ENCODE assay signal across 8 cellular contexts in genomic region chr21:33403786-33404571, GRCh38. TPM values are rescaled to one million over a fixed set of nuclear protein-coding genes. Genes with fewer than 3 reads are reported as not detected.
DNase-seq lines count a peak whose midpoint lies in the region; ATAC-seq and TF ChIP-seq lines count a peak whose summit lies in the region.

No MANE protein-coding gene starts in this region.

- H3K4me1 ChIP-seq in spleen: peaks cover 32 to 91% (median 73%) of the 10 kb centered on the region in 6 donors

- H3K4me3 Mint-ChIP-seq in T-helper 2 cell treated with Interferon-gamma antibody and Interleukin-4, amounts not matched to agents 5 μg/mL and 100 μg/mL, for 36 hours: peak overlapping the region; percentile 90

- H3K27ac ChIP-seq in spleen: peak overlapping the region; percentile 91 to 100 (median 99)

- H3K9me3 Mint-ChIP-seq in T-helper 2 cell treated with Interferon-gamma antibody and Interleukin-4, amounts not matched to agents 5 μg/mL and 100 μg/mL, for 36 hours: no peaks in the 10 kb centered on the region

- no peak for TF ChIP-seq CTCF in AG04449 (IDR thresholded peaks at IDR 0.05; ENCODE audit: insufficient read depth, low read length, missing control alignments)
- TF ChIP-seq CTCF in kidney epithelial cell (IDR thresholded peaks at IDR 0.05; ENCODE audit: insufficient read depth, low read length, poor library complexity, severe bottlenecking): no peak
- no peak for TF ChIP-seq CTCF in spleen (IDR thresholded peaks at IDR 0.05 in 8 of 11, conservative IDR thresholded peaks at IDR 0.05 in 3 of 11)

- H3K27me3 ChIP-seq in kidney epithelial cell (ENCODE audit: control insufficient read depth, insufficient read depth, low read length): no peaks in the 10 kb centered on the region
- H3K27me3 ChIP-seq in spleen (replicated peaks in 1 of 7): peaks cover 0 to 25% (median 0%) of the 10 kb centered on the region in 7 donors

- intact Hi-C loops in spleen (cut with DNase I; ENCODE audit: low total_unique reads): no loop called here

- 2 to 9% (median 4%) methylated on average over 20 to 47 of the region's 47 CpGs for WGBS in spleen, 5 donors

- H3K27me3 Mint-ChIP-seq in T-helper 2 cell treated with Interferon-gamma antibody and Interleukin-4, amounts not matched to agents 5 μg/mL and 100 μg/mL, for 36 hours (ENCODE audit: low read depth): peaks cover 8% of the 10 kb centered on the region

- DNase-seq in AG04449 (ENCODE audit: low read depth, low spot score) (no peak), cerebellum (ENCODE audit: low spot score) (peak; percentile 50), kidney epithelial cell (ENCODE audit: low read depth) (no peak), spleen (peak; percentile 90)
- no peak for DNase-seq in Jurkat, Clone E6-1 (ENCODE audit: low read depth, low spot score)
- DNase-seq in T-helper 2 cell treated with Interferon-gamma antibody and Interleukin-4, amounts not matched to agents 5 μg/mL and 100 μg/mL, for 36 hours (ENCODE audit: low spot score): peak; percentile 25

- H3K27ac Mint-ChIP-seq in T-helper 2 cell treated with Interferon-gamma antibody and Interleukin-4, amounts not matched to agents 5 μg/mL and 100 μg/mL, for 36 hours: peak overlapping the region; percentile 55

- H3K4me1 Mint-ChIP-seq in T-helper 2 cell treated with Interferon-gamma antibody and Interleukin-4, amounts not matched to agents 5 μg/mL and 100 μg/mL, for 36 hours (ENCODE audit: low read depth): peaks cover 35% of the 10 kb centered on the region

- TF ChIP-seq POLR2A in GM18505 (IDR thresholded peaks at IDR 0.05; ENCODE audit: borderline replicate concordance, extremely low read depth, insufficient read depth, insufficient read length) (peak; percentile 53), spleen (IDR thresholded peaks at IDR 0.05) (peak in 2 of 3 donors; percentile 3 to 61)

- peaks cover 6% of the 10 kb centered on the region for H3K36me3 Mint-ChIP-seq in T-helper 2 cell treated with Interferon-gamma antibody and Interleukin-4, amounts not matched to agents 5 μg/mL and 100 μg/mL, for 36 hours (ENCODE audit: low read depth)

- H3K36me3 ChIP-seq in kidney epithelial cell (ENCODE audit: control insufficient read depth, insufficient read depth, low read length) (no peaks in the 10 kb centered on the region), spleen (peaks cover 0 to 27% (median 0%) of the 10 kb centered on the region in 6 donors)

- ATAC-seq in GM18505 (IDR thresholded peaks at IDR 0.05; ENCODE audit: unreplicated experiment): peak; percentile 23
- ATAC-seq in GM18858 (IDR thresholded peaks at IDR 0.05; ENCODE audit: unreplicated experiment): no peak

- POLR2A ChIA-PET in AG04449 (lab: Yijun Ruan, JAX): interaction anchor here (1.0 kb wide), 1 partner anchor 24 kb away, joined by 6 read pairs; no protein-coding TSS in a partner anchor

- peak overlapping the region; percentile 71 for H3K4me3 ChIP-seq in AG04449 (ENCODE audit: low read depth, low read length)
- peak overlapping the region; percentile 74 for H3K4me3 ChIP-seq in Jurkat, Clone E6-1 (ENCODE audit: low read length)
- H3K4me3 ChIP-seq in kidney epithelial cell (ENCODE audit: low read depth, low read length): peak overlapping the region; percentile 91
- H3K4me3 ChIP-seq in spleen: peak overlapping the region; percentile 68 to 93 (median 80)

- no peaks in the 10 kb centered on the region for H3K9me3 ChIP-seq in spleen

- CTCF ChIA-PET in AG04449 (lab: Yijun Ruan, JAX): interaction anchor here (0.9 to 2.1 kb wide), 5 partner anchors 8 to 42 kb away, joined by 3 to 7 read pairs (median 3); no protein-coding TSS in a partner anchor

RNA-seq across cellular contexts. Expression of gene IFNGR2, which starts 0.8 kb away (rescaled TPM):
- polyA plus RNA-seq in Jurkat, Clone E6-1 (2012; ENCODE audit: insufficient read depth, insufficient read length): 43.7 TPM
- total RNA-seq in cerebellum (34.2 TPM), kidney epithelial cell (64.1 and 66.5 TPM in 2 replicates), spleen (100 to 1,000 TPM in 5 of 7 donors, 10 to 100 TPM in 2; 87.1 to 133 (median 114) TPM)
- polyA plus RNA-seq in spleen: 10 to 100 TPM; 73.6 to 77.9 (median 77.4) TPM

Comparison
In these comparisons a context has a peak if more than half of its experiments do, and no peak if none do; other contexts are left out.
1. DNase-seq: peak in T-helper 2 cell treated with Interferon-gamma antibody and Interleukin-4, amounts not matched to agents 5 μg/mL and 100 μg/mL, for 36 hours (single experiment), cerebellum (single experiment) and spleen (single experiment); none in AG04449 (single experiment), Jurkat, Clone E6-1 (single experiment) and kidney epithelial cell (single experiment).
2. Peak in every context shown above with its lines, with median percentiles within 50 percentile points of each other: H3K4me3 ChIP-seq.